Comparison of ENCODE assay signal across 8 cellular contexts in genomic region chr2:181106789-181107418, GRCh38.
DNase-seq lines count a peak whose midpoint lies in the region; ATAC-seq and TF ChIP-seq lines count a peak whose summit lies in the region.

No MANE protein-coding gene starts in this region.

- no peak overlapping the region for H3K4me3 Mint-ChIP-seq in endothelial cell (ENCODE audit: unreplicated experiment)

- peak; percentile 53 for DNase-seq in CD1c-positive myeloid dendritic cell (ENCODE audit: extremely low spot score)
- DNase-seq in SJSA1 (ENCODE audit: low read depth in 1 of 2, low spot score in 2 of 2) = peak; percentile 50 to 83
- peak; percentile 54 to 83 for DNase-seq in foreskin keratinocyte
- DNase-seq in G401 (ENCODE audit: low spot score) = no peak
- no peak for DNase-seq in endothelial cell (ENCODE audit: low spot score)
- no peak for DNase-seq in tibial artery

- ATAC-seq in GM19324 (IDR thresholded peaks at IDR 0.05; ENCODE audit: low FRiP score, unreplicated experiment) (peak; percentile 91), HG03139 (IDR thresholded peaks at IDR 0.05; ENCODE audit: unreplicated experiment) (peak; percentile 98), foreskin keratinocyte (peak; percentile 98)

- no peaks in the 10 kb centered on the region for H3K36me3 ChIP-seq in SJSA1
- no peaks in the 10 kb centered on the region for H3K36me3 ChIP-seq in tibial artery

- H3K4me1 Mint-ChIP-seq in endothelial cell (ENCODE audit: unreplicated experiment) = peaks cover 4% of the 10 kb centered on the region

- no peak overlapping the region for H3K27ac Mint-ChIP-seq in endothelial cell (ENCODE audit: unreplicated experiment)

- in situ Hi-C loops in G401 (cut with HindIII; ENCODE audit: low sequenced_read_pairs) = no loop called here

- intact Hi-C loops in tibial artery (cut with DNase I; ENCODE audit: low total_unique reads) = no loop called here

- H3K9me3 ChIP-seq in SJSA1 (replicated peaks) = no peaks in the 10 kb centered on the region
- H3K9me3 ChIP-seq in tibial artery = no peaks in the 10 kb centered on the region

- no peaks in the 10 kb centered on the region for H3K9me3 Mint-ChIP-seq in endothelial cell (ENCODE audit: unreplicated experiment)

- no peaks in the 10 kb centered on the region for H3K27me3 Mint-ChIP-seq in endothelial cell (ENCODE audit: unreplicated experiment)

- H3K36me3 Mint-ChIP-seq in endothelial cell (ENCODE audit: low read depth, unreplicated experiment) = no peaks in the 10 kb centered on the region

- H3K4me3 ChIP-seq in SJSA1 (no peak overlapping the region), tibial artery (no peak overlapping the region)

- H3K4me1 ChIP-seq in SJSA1 (replicated peaks) = peaks cover 40% of the 10 kb centered on the region
- H3K4me1 ChIP-seq in foreskin keratinocyte = peaks cover 16% of the 10 kb centered on the region
- H3K4me1 ChIP-seq in tibial artery = no peaks in the 10 kb centered on the region

- peak overlapping the region; percentile 43 for H3K27ac ChIP-seq in SJSA1
- H3K27ac ChIP-seq in foreskin keratinocyte = no peak overlapping the region
- no peak overlapping the region for H3K27ac ChIP-seq in tibial artery

- H3K27me3 ChIP-seq in SJSA1 (replicated peaks) (no peaks in the 10 kb centered on the region), foreskin keratinocyte (no peaks in the 10 kb centered on the region), tibial artery (no peaks in the 10 kb centered on the region)

- no peak for TF ChIP-seq CTCF in foreskin keratinocyte (conservative IDR thresholded peaks at IDR 0.05)
- TF ChIP-seq CTCF in endothelial cell (IDR thresholded peaks at IDR 0.05; ENCODE audit: unreplicated experiment) = no peak
- TF ChIP-seq CTCF in tibial artery (IDR thresholded peaks at IDR 0.05) = no peak

Comparison
In these comparisons a context has a peak if more than half of its experiments do, and no peak if none do; other contexts are left out.
1. DNase-seq: peak in CD1c-positive myeloid dendritic cell (single experiment), SJSA1 (2 of 2) and foreskin keratinocyte (2 of 2); none in G401 (single experiment), endothelial cell (single experiment) and tibial artery (0 of 2).
2. Peak in every context shown above with its lines, with median percentiles within 50 percentile points of each other: ATAC-seq.